In the genomic region with DNA sequence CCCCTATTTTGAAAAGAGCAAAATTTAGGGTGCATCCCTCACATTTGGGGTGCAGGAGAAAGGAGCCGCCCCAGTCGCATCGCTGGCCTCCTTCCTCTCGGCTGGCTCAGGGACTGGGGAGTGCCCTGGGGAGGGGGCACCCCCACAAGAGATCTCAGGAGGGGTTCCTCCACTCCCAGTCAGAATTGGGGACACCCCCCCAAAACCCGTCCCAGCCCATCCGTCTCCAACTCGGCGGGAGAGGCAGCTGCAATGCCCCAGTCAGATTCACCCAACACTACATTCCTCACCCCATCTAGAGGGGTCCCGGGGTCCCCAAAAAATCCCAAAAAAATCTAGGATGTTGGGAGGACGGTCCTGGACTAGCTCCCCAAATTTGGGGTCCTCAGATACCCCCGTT, we compare ENCODE assay signal across 11 cellular contexts. TPM values are rescaled to one million over a fixed set of nuclear protein-coding genes. Genes with fewer than 3 reads are reported as not detected.
DNase-seq lines count a peak whose midpoint lies in the region; ATAC-seq and TF ChIP-seq lines count a peak whose summit lies in the region.
"Had no signal": no experiment of that assay in that cellular context is flagged by ENCODE, and none has a peak within 500 bp of the region (broad histone marks: within the 10 kb centered on the region; RNA-seq: fewer than 3 reads in every experiment).

No MANE protein-coding gene starts in this region.

- H3K9me3 ChIP-seq in SK-N-MC (ENCODE audit: low read depth, low read length) = no peaks in the 10 kb centered on the region

- H3K4me3 ChIP-seq in AG09309 (ENCODE audit: control insufficient read depth, low read depth, low read length) = peak overlapping the region; percentile 52
- peak overlapping the region; percentile 54; the same call in 1 of the 2 replicates for H3K4me3 ChIP-seq in SK-N-MC
- H3K4me3 ChIP-seq in fibroblast of mammary gland (ENCODE audit: control insufficient read depth, low read depth, low read length) = peak overlapping the region; percentile 46

- intact Hi-C loops in posterior vena cava (cut with DNase I) = no loop called here

- peak overlapping the region; percentile 16 for H3K9ac ChIP-seq in SK-N-MC (ENCODE audit: insufficient read length)

- ATAC-seq in HG03432 (IDR thresholded peaks at IDR 0.05; ENCODE audit: unreplicated experiment) (no peak), HG03439 (IDR thresholded peaks at IDR 0.05; ENCODE audit: unreplicated experiment) (no peak), HG03354 (IDR thresholded peaks at IDR 0.05; ENCODE audit: poor library complexity, severe bottlenecking, unreplicated experiment) (no peak)

- DNase-seq in AG09309 (ENCODE audit: low read depth) = no peak
- DNase-seq in SK-N-MC (ENCODE audit: low read depth, low spot score) = no peak
- no peak for DNase-seq in fibroblast of mammary gland (ENCODE audit: low read depth)
- DNase-seq in posterior vena cava (ENCODE audit: low spot score) = peak; percentile 74
- no peak for DNase-seq in stimulated activated naive CD4-positive, alpha-beta T cell (lab: John Stamatoyannopoulos, UW)
- DNase-seq: GOT3 had no signal

- TF ChIP-seq CTCF in AG09309 (IDR thresholded peaks at IDR 0.05; ENCODE audit: control insufficient read depth, insufficient read depth, low read depth, low read length, missing control alignments) = no peak
- TF ChIP-seq CTCF in fibroblast of mammary gland (conservative IDR thresholded peaks at IDR 0.05; ENCODE audit: control insufficient read depth, insufficient read depth, low read depth, low read length) = no peak

- H3K27ac ChIP-seq in SK-N-MC = no peak overlapping the region

- no peaks in the 10 kb centered on the region; the same call in 1 of the 2 replicates for H3K36me3 ChIP-seq in SK-N-MC (ENCODE audit: insufficient read depth, low read length)

RNA-seq across cellular contexts. Expression of gene BCL6B, which starts 3.4 kb away (rescaled TPM):
- 10 to 100 TPM; 21.2 to 29.7 TPM for total RNA-seq in posterior vena cava
- total RNA-seq: HT-29 had no signal

RNA-seq across cellular contexts. Expression of gene RNASEK, which starts 7.0 kb away (rescaled TPM):
- 100 to 1,000 TPM; 153 to 154 TPM for total RNA-seq in posterior vena cava

RNA-seq across cellular contexts. Expression of gene SLC16A13, which starts 16.4 kb away (rescaled TPM):
- total RNA-seq in posterior vena cava = 1 to 10 TPM; 1.5 to 1.6 TPM

RNA-seq across cellular contexts. Expression of gene ALOX12, which starts 23.6 kb away (rescaled TPM):
- under 1 TPM in 1 of 2 donors, not detected in 1; 0.14 TPM for total RNA-seq in posterior vena cava
- total RNA-seq: activated T-helper 2 cell treated with anti-CD3 and anti-CD28 coated beads, Interferon-gamma antibody, Interleukin-2, Interleukin-4, amounts not matched to agents 10 μg/mL and 5 μg/mL and 100 μg/mL, durations not matched to agents 14 hours and 24 hours and 36 hours; HT-29 had no signal

RNA-seq across cellular contexts. Expression of gene SLC16A11, which starts 24.5 kb away (rescaled TPM):
- 1 to 10 TPM in 1 of 2 donors, under 1 TPM in 1; 0.52 to 1.3 TPM for total RNA-seq in posterior vena cava
- total RNA-seq: HT-29 had no signal
